In the genomic region with DNA sequence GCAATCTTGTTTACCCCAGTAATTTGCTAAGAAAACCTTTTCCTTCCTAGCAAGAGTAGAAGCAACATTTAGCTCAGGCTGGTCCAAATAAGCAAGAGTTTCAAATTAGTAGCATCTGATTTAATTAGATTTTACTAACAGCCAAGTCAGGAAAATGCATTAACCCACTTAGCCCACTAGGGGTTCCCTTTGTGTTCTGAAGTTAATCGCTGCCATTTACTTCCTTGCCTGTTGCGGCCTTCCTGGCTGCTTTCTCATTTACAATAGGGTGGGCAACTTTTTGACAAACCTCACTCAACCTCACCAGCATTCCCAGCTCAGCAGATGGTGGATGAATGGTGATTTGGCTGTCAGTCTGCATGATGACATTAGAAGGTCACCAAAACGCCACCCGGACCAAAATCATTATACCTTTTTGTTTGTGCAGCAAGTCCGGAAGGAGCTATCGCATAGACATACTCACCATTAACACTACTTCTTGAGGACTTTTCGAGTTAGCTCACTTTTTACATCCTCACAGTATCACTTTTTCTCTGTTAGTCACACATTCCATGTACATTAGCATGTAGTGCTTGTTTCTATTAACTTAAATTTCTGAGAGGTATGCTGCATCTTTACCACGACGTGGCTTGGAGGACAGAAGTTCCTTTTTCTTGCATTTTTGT, we compare ENCODE assay signal across 8 cellular contexts.
A peak's percentile ranks its signal among the peaks of the same experiment; 100 is the strongest.
DNase-seq lines count a peak whose midpoint lies in the region; ATAC-seq lines count a peak whose summit lies in the region.

No MANE protein-coding gene starts in this region.

- ATAC-seq in GM21367 (IDR thresholded peaks at IDR 0.05; ENCODE audit: unreplicated experiment) (no peak), GM18517 (IDR thresholded peaks at IDR 0.05; ENCODE audit: unreplicated experiment) (no peak)

- DNase-seq in SKM-1 (lab: John Stamatoyannopoulos, UW; ENCODE audit: unreplicated experiment) = peak; percentile 6
- no peak for DNase-seq in SKM-1 treated with dmso at 0.1 percent for 144 hours (lab: John Stamatoyannopoulos, UW; ENCODE audit: unreplicated experiment)
- peak; percentile 39 for DNase-seq in HS-5 (ENCODE audit: low read depth)
- DNase-seq in amniotic stem cell (lab: John Stamatoyannopoulos, UW) = peak; percentile 10
- peak; percentile 35 for DNase-seq in myocyte (ENCODE audit: low read depth)
- DNase-seq in activated CD4-positive, CD25-positive, alpha-beta regulatory T cell (lab: John Stamatoyannopoulos, UW) = no peak

Comparison
In these comparisons a context has a peak if more than half of its experiments do, and no peak if none do; other contexts are left out.
1. DNase-seq: peak in SKM-1 (single experiment), HS-5 (single experiment), amniotic stem cell (single experiment) and myocyte (single experiment); none in SKM-1 treated with dmso at 0.1 percent for 144 hours (single experiment) and activated CD4-positive, CD25-positive, alpha-beta regulatory T cell (0 of 4).